In the genomic region with DNA sequence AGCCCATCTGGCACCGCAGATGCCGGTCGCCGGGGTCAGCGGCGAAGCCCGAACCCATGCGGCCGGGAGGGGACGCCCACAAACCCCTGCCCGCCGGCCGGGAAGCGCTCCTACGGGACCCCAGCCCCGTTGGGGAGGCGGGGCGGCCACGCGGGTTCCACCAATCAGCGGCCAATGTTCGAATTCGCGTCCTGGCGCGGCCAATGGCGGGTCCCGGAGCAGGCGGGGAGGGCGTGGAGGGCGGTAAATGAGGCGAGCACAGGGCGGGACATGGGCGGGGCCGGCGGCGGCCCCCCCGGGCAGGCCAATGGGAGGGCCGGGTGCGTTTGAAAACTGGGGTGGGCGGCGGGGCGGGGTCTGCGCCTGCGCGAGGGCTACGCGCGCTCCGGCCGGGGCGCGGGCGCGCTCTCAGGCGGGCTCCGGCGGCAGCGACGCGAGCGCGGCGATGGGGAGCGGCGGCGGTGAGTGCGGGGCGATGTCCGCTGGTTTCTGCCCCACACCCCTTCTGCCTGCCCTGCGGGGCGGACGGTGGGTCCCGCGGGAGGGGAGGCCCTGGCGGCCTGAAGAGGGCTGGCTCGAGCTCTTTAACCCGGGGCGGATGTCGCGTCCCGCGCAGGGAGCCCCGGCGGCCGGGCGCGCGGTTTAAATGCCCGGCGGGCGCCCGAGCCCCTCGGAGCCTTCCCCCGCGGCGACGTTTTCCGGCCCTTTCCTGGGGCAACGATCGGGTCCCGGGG, we compare ENCODE assay signal across 8 cellular contexts. TPM values are rescaled to one million over a fixed set of nuclear protein-coding genes. Genes with fewer than 3 reads are reported as not detected.
DNase-seq lines count a peak whose midpoint lies in the region; ATAC-seq, FAIRE-seq and TF ChIP-seq lines count a peak whose summit lies in the region.

A gene with protein sequence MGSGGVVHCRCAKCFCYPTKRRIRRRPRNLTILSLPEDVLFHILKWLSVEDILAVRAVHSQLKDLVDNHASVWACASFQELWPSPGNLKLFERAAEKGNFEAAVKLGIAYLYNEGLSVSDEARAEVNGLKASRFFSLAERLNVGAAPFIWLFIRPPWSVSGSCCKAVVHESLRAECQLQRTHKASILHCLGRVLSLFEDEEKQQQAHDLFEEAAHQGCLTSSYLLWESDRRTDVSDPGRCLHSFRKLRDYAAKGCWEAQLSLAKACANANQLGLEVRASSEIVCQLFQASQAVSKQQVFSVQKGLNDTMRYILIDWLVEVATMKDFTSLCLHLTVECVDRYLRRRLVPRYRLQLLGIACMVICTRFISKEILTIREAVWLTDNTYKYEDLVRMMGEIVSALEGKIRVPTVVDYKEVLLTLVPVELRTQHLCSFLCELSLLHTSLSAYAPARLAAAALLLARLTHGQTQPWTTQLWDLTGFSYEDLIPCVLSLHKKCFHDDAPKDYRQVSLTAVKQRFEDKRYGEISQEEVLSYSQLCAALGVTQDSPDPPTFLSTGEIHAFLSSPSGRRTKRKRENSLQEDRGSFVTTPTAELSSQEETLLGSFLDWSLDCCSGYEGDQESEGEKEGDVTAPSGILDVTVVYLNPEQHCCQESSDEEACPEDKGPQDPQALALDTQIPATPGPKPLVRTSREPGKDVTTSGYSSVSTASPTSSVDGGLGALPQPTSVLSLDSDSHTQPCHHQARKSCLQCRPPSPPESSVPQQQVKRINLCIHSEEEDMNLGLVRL (plus strand): TSS at position 411 of the 734 bp plus-strand sequence. CDS start 35 bp downstream, at position 446.

- no peaks in the 10 kb centered on the region for H3K9me3 ChIP-seq in HepG2 (ENCODE audit: low read length)

- CTCF ChIA-PET in HepG2 (lab: Yijun Ruan, JAX; ENCODE audit: low intra/inter-chr PET ratio, low total read pairs): interaction anchor here (1.9 to 3.1 kb wide), 2 partner anchors 72 to 88 kb away, joined by 9 to 11 read pairs; partner anchors contain the start of gene ABCA3

- in situ Hi-C loops in HepG2 (cut with HindIII; ENCODE audit: extremely low pct_ligation_motif_present, low pct_unique_long_range_greater_than_20kb): loop anchor here (5.0 kb wide), 1 partner anchor 73 kb away; no protein-coding TSS in a partner anchor

- peak within 1 kb of the TSS; percentile 94 for H3K27ac ChIP-seq in C4-2B
- H3K27ac ChIP-seq in HepG2 (ENCODE audit: extremely low read length, insufficient read depth, low read length): peak within 1 kb of the TSS; percentile 36

- no TSS peak for BruUV-seq in HepG2 (replicated peaks; lab: Mats Ljungman, UMichigan)

- intact Hi-C loops in HepG2 (cut with micrococcal nuclease; ENCODE audit: unreplicated experiment): loop anchor here (5.0 kb wide), 1 partner anchor 87 kb away; the partner anchor contains the start of gene ABCA3

- H3K79me2 ChIP-seq in HepG2 (ENCODE audit: insufficient read depth, low read length): peaks cover 15% of the 10 kb centered on the region

- 0% methylated on average over 3 of the region's 102 CpGs for WGBS in HepG2 (ENCODE audit: low lambda C conversion rate)

- TF ChIP-seq CTCF in C4-2B (conservative IDR thresholded peaks at IDR 0.05): no peak
- TF ChIP-seq CTCF in HepG2 (CRISPR knock-in tag; IDR thresholded peaks at IDR 0.05): peak; percentile 37

- peak; percentile 38 for TF ChIP-seq RAD21 in HepG2 (CRISPR knock-in tag; IDR thresholded peaks at IDR 0.05)

- TF ChIP-seq EP300 in HepG2 (IDR thresholded peaks at IDR 0.05; ENCODE audit: low read depth in 2 of 2, low read length in 2 of 2): no peak
- TF ChIP-seq EP300 in HepG2 (CRISPR knock-in tag; IDR thresholded peaks at IDR 0.05; ENCODE audit: borderline replicate concordance): no peak

- peaks cover 28% of the 10 kb centered on the region for H3K4me1 ChIP-seq in HepG2 (ENCODE audit: insufficient read depth, low read length)

- H2AFZ ChIP-seq in HepG2 (ENCODE audit: low read length): no peak within 1 kb of the TSS

- H3K27me3 ChIP-seq in HepG2 (ENCODE audit: control insufficient read depth in 1 of 2, insufficient read depth in 2 of 2, low read length in 2 of 2): peaks cover 10 to 28% of the 10 kb centered on the region in 2 experiments

- ATAC-seq in GM19351 (IDR thresholded peaks at IDR 0.05; ENCODE audit: unreplicated experiment): peak; percentile 84
- peak; percentile 71 for ATAC-seq in HG03520 (IDR thresholded peaks at IDR 0.05; ENCODE audit: unreplicated experiment)
- peak; percentile 88 for ATAC-seq in HepG2

- TF ChIP-seq POLR2A in HepG2 (IDR thresholded peaks at IDR 0.05; ENCODE audit: insufficient read depth in 1 of 2, low read depth in 2 of 2, low read length in 2 of 2): peak in 1 of 2 experiments; percentile 71; a peak in 2 of 4 replicates

- H3K4me2 ChIP-seq in HepG2 (ENCODE audit: low read depth, low read length): peak within 1 kb of the TSS; percentile 97

- H3K9ac ChIP-seq in HepG2 (ENCODE audit: insufficient read depth, low read depth, low read length): peak within 1 kb of the TSS; percentile 84

- POLR2A ChIA-PET in HepG2 (lab: Yijun Ruan, JAX): no interaction called here

- FAIRE-seq in HepG2 (lab: Jason Lieb, UNC): peak; percentile 67

- peak; percentile 99 for DNase-seq in NCI-H69 (lab: John Stamatoyannopoulos, UW)
- peak; percentile 97 to 98 for DNase-seq in activated CD4-positive, alpha-beta T cell treated with anti-CD3 and anti-CD28 coated beads, Interleukin-2, amount 50 U/mL, for 4 hours
- DNase-seq in dermis blood vessel endothelial cell: peak; percentile 96
- DNase-seq in HepG2 (ENCODE audit: low spot score): peak; percentile 85
- DNase-seq in stimulated activated CD4-positive, alpha-beta T cell treated with anti-CD3 and anti-CD28 coated beads, Interleukin-2, amount 100 ng/mL, for 48 hours: peak; percentile 95 to 97

- peaks cover 9 to 21% of the 10 kb centered on the region in 2 experiments for H3K36me3 ChIP-seq in HepG2 (replicated peaks in 1 of 2; ENCODE audit: control insufficient read depth in 1 of 2, insufficient read depth in 2 of 2, low read length in 2 of 2)

- H3K4me3 ChIP-seq in HepG2 (replicated peaks in 1 of 3; ENCODE audit: insufficient read depth in 1 of 3, low read depth in 2 of 3, low read length in 3 of 3): peak within 1 kb of the TSS; percentile 82 to 87 (median 87)

- no peaks in the 10 kb centered on the region for H4K20me1 ChIP-seq in HepG2 (ENCODE audit: insufficient read depth, low read length)

TF ChIP-seq in HepG2, 621 proteins besides CTCF, POLR2A, EP300 and RAD21 (continues in another document):
- TF ChIP-seq IKZF4 (CRISPR knock-in tag; IDR thresholded peaks at IDR 0.05; ENCODE audit: borderline replicate concordance, low read depth, not compliant biosample characterization) (peak; percentile 2), RFX5 (IDR thresholded peaks at IDR 0.05; ENCODE audit: low read depth, low read length) (peak; percentile 29; the same call in 1 of the 2 replicates), KDM5A (IDR thresholded peaks at IDR 0.05; ENCODE audit: borderline replicate concordance, low read length) (peak; percentile 55; the same call in 1 of the 2 replicates), MTF2 (CRISPR knock-in tag; IDR thresholded peaks at IDR 0.05; ENCODE audit: borderline replicate concordance) (peak; percentile 47; the same call in 1 of the 2 replicates), ZSCAN21 (CRISPR knock-in tag; IDR thresholded peaks at IDR 0.05; ENCODE audit: borderline replicate concordance) (peak; percentile 78; the same call in 1 of the 2 replicates), CHCHD3 (CRISPR knock-in tag; IDR thresholded peaks at IDR 0.05) (0 out of 2 replicates have a peak, but pooled peaks have one; percentile 27), MTERF4 (CRISPR knock-in tag; IDR thresholded peaks at IDR 0.05) (0 out of 2 replicates have a peak, but pooled peaks have one; percentile 31)
- TF ChIP-seq, protein P1, sequence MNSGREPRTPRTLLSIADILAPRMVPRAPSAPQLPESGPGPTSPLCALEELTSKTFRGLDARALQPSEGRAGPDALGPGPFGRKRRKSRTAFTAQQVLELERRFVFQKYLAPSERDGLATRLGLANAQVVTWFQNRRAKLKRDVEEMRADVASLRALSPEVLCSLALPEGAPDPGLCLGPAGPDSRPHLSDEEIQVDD (CRISPR knock-in tag; IDR thresholded peaks at IDR 0.05; ENCODE audit: borderline replicate concordance): no peak

RNA-seq across cellular contexts. Expression of the gene that starts here (rescaled TPM):
- 22.3 and 53.1 TPM in 2 replicates for total RNA-seq in dermis blood vessel endothelial cell
- 13.7 and 22.8 TPM in 2 replicates for total RNA-seq in HepG2 (2016; rRNA removed; fragmentation: Illumina TruSeq; extraction: Trizol)
- 3.9 and 4.1 TPM in 2 replicates for total RNA-seq in HepG2 (2016; cell fraction: cytosol; rRNA removed; fragmentation: Illumina TruSeq; extraction: Trizol; ENCODE audit: low read depth)
- 12.7 and 23.2 TPM in 2 replicates for total RNA-seq in HepG2 (2016; cell fraction: insoluble cytoplasmic fraction; rRNA removed; fragmentation: Illumina TruSeq; extraction: Trizol)
- total RNA-seq in HepG2 (2016; cell fraction: membrane; rRNA removed; fragmentation: Illumina TruSeq; extraction: Trizol): 10.8 and 12.0 TPM in 2 replicates
- 15.7 and 16.3 TPM in 2 replicates for total RNA-seq in HepG2 (2016; cell fraction: nucleus; rRNA removed; fragmentation: Illumina TruSeq; extraction: Trizol)
- polyA plus RNA-seq in HepG2 (2011; rRNA removed): 5.0 and 6.4 TPM in 2 replicates
- polyA plus RNA-seq in HepG2 (2011; cell fraction: cytosol; rRNA removed): 3.7 and 6.4 TPM in 2 replicates
- polyA plus RNA-seq in HepG2 (2011; cell fraction: nucleus; rRNA removed): 11.8 and 19.6 TPM in 2 replicates
- polyA plus RNA-seq in HepG2 (2012): 5.1 and 7.4 TPM in 2 replicates
- polyA plus RNA-seq in HepG2 (2016; cell fraction: cytosol; fragmentation: Illumina TruSeq; extraction: Trizol; ENCODE audit: low read depth): 1.5 and 1.6 TPM in 2 replicates
- 7.3 and 10.7 TPM in 2 replicates for polyA plus RNA-seq in HepG2 (2016; cell fraction: insoluble cytoplasmic fraction; fragmentation: Illumina TruSeq; extraction: Trizol; ENCODE audit: low read depth)
- 4.0 and 4.9 TPM in 2 replicates for polyA plus RNA-seq in HepG2 (2016; cell fraction: membrane; fragmentation: Illumina TruSeq; extraction: Trizol; ENCODE audit: low read depth)
- polyA plus RNA-seq in HepG2 (2016; cell fraction: nucleus; fragmentation: Illumina TruSeq; extraction: Trizol; ENCODE audit: insufficient read depth, low read depth): 28.4 and 30.0 TPM in 2 replicates
- 36.8 and 74.8 TPM in 2 replicates for polyA minus RNA-seq in HepG2 (2011; rRNA and poly(A)+ RNA removed; ENCODE audit: low replicate concordance)
- polyA minus RNA-seq in HepG2 (2011; cell fraction: cytosol; rRNA and poly(A)+ RNA removed): 10.9 and 18.1 TPM in 2 replicates
- 13.1 and 14.7 TPM in 2 replicates for polyA minus RNA-seq in HepG2 (2011; cell fraction: nucleus; rRNA and poly(A)+ RNA removed)

Comparison
In these comparisons a context has a peak if more than half of its experiments do, and no peak if none do; other contexts are left out.
1. Peak in every context shown above with its lines: DNase-seq, ATAC-seq, H3K4me3 ChIP-seq and H3K27ac ChIP-seq.